ENCODE assay signal across 27 cellular contexts in the genomic region with DNA sequence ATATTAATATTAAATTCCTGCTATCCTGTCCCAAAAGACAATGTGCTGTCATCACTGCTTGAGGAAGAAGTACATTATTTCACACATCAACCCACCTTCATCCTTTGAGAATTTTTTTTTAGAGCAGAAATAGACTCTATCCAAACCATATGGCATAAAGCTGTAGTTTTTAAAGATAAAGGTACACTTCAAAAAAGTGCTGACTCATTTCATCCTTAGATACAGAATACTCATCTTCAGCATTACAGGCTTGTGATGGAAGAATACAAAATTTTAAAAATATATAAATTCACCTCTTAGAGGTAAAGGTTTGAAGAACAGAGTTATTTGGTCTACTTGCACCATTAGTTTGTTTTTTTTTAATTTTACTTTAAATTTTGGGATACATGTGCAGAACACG.
"Had no signal": no experiment of that assay in that cellular context is flagged by ENCODE, and none has a peak within 500 bp of the region (broad histone marks: within the 10 kb centered on the region; RNA-seq: fewer than 3 reads in every experiment).

No MANE protein-coding gene starts in this region.

- H3K4me3 ChIP-seq: neural progenitor cell, ovary, psoas muscle, skin epidermis, smooth muscle cell, spleen, stomach, suprapubic skin, testis, tibial artery, transverse colon, upper lobe of right lung, uterus had no signal

- H3K9me3 ChIP-seq: ovary, psoas muscle, suprapubic skin, testis, tibial artery, transverse colon, uterus had no signal

- H3K4me2 ChIP-seq: neural progenitor cell, smooth muscle cell had no signal

- H2AFZ ChIP-seq: neural progenitor cell, parathyroid adenoma had no signal

- H3K27me3 ChIP-seq: neural progenitor cell, ovary, spleen, stomach, testis, tibial artery, transverse colon, upper lobe of right lung, uterus had no signal

- H3K27ac ChIP-seq: neural progenitor cell, ovary, parathyroid adenoma, psoas muscle, skin epidermis, spleen, stomach, suprapubic skin, testis, tibial artery, transverse colon, upper lobe of right lung, uterus had no signal

- H3K79me2 ChIP-seq: parathyroid adenoma had no signal

- H3K9ac ChIP-seq: neural progenitor cell, parathyroid adenoma had no signal

- H3K36me3 ChIP-seq: neural progenitor cell, ovary, spleen, stomach, suprapubic skin, tibial artery, transverse colon, upper lobe of right lung, uterus had no signal

- DNase-seq: naive thymus-derived CD4-positive, alpha-beta T cell; natural killer cell; occipital lobe; ovary; posterior cingulate gyrus; psoas muscle; right cardiac atrium; spleen; stimulated activated CD4-positive, alpha-beta T cell treated with anti-CD3 and anti-CD28 coated beads, Interleukin-12 subunit alpha, Interleukin-12 subunit beta, amount 100 ng/mL, for 4 hours; stimulated activated CD4-positive, alpha-beta T cell treated with anti-CD3 and anti-CD28 coated beads, Interleukin-1b, Interleukin-23, amount 100 ng/mL, for 48 hours; stimulated activated CD4-positive, alpha-beta T cell treated with anti-CD3 and anti-CD28 coated beads, Interleukin-2, amount 100 ng/mL, for 48 hours; stimulated activated CD4-positive, alpha-beta T cell treated with anti-CD3 and anti-CD28 coated beads, Interleukin-4, amount 100 ng/mL, for 24 hours; stimulated activated naive B cell treated with anti-CD40 and anti-IgM and Interleukin-4, amounts not matched to agents 10 μg/mL and 1 μg/mL and 100 μg/mL, for 72 hours; stimulated activated naive CD4-positive, alpha-beta T cell treated with Interleukin-2 at 50 U/mL for 16 hours; stomach; testis; tibial artery; transverse colon; upper lobe of right lung; uterus had no signal

- H3K4me1 ChIP-seq: neural progenitor cell, parathyroid adenoma, psoas muscle, spleen, stomach, testis, transverse colon, upper lobe of right lung, uterus had no signal

- ATAC-seq: naive thymus-derived CD4-positive, alpha-beta T cell; natural killer cell; psoas muscle; right cardiac atrium; sciatic nerve; stimulated activated effector memory CD8-positive, alpha-beta T cell treated with anti-CD3 and anti-CD28 coated beads, Interleukin-12 subunit alpha, Interleukin-12 subunit beta, amount 100 ng/mL, for 72 hours; stimulated activated naive B cell treated with anti-CD40 and anti-IgM and Interleukin-4, amounts not matched to agents 10 μg/mL and 1 μg/mL and 100 μg/mL, for 72 hours; upper lobe of right lung had no signal
